ENCODE assay signal across 19 cellular contexts in genomic region chr17:37446027-37446426, GRCh38. TPM values are rescaled to one million over a fixed set of nuclear protein-coding genes. Genes with fewer than 3 reads are reported as not detected.
DNase-seq lines count a peak whose midpoint lies in the region; ATAC-seq and TF ChIP-seq lines count a peak whose summit lies in the region.
"Had no signal": no experiment of that assay in that cellular context is flagged by ENCODE, and none has a peak within 500 bp of the region (broad histone marks: within the 10 kb centered on the region; RNA-seq: fewer than 3 reads in every experiment).

No MANE protein-coding gene starts in this region.

- H2AFZ ChIP-seq in PC-3 (ENCODE audit: low read length): no peak overlapping the region

- no peaks in the 10 kb centered on the region for H3K27me3 ChIP-seq in PC-3 (ENCODE audit: low read length)
- H3K27me3 ChIP-seq: esophagus muscularis mucosa, left lung, right lobe of liver, upper lobe of left lung had no signal

- H3K27ac ChIP-seq in HEK293 (ENCODE audit: extremely low read depth, low read depth, low read length) (no peak overlapping the region), PC-3 (ENCODE audit: low read length) (peak overlapping the region; percentile 70)
- H3K27ac ChIP-seq: esophagus muscularis mucosa, left lung, right lobe of liver, upper lobe of left lung had no signal

- POLR2A ChIA-PET in HEK293 (lab: Yijun Ruan, JAX): interaction anchor here (0.6 kb wide), 1 partner anchor 39 kb away, joined by 3 read pairs; the partner anchor contains the start of gene TADA2A
- POLR2A ChIA-PET in PC-3 (lab: Charles Lee; ENCODE audit: unreplicated experiment): interaction anchor here (1.1 kb wide), 1 partner anchor 39 kb away, joined by 3 read pairs; the partner anchor contains the start of genes ACACA and TADA2A

- no peak overlapping the region for H3K4me2 ChIP-seq in PC-3 (ENCODE audit: low read length)

- CTCF ChIA-PET in HEK293 (lab: Yijun Ruan, JAX): interaction anchor here (0.7 to 0.9 kb wide), 3 partner anchors 8 to 1297 kb away, joined by 3 to 5 read pairs (median 4); no protein-coding TSS in a partner anchor
- CTCF ChIA-PET in PC-3 (lab: Charles Lee): no interaction called here

- H3K4me3 ChIP-seq in HEK293 (ENCODE audit: low read depth, low read length) (no peak overlapping the region), PC-3 (ENCODE audit: low read length) (no peak overlapping the region)
- H3K4me3 ChIP-seq: esophagus muscularis mucosa, left lung, right lobe of liver, upper lobe of left lung had no signal

- TF ChIP-seq CTCF in HEK293 (tag by site-specific recombination; IDR thresholded peaks at IDR 0.05): no peak
- TF ChIP-seq CTCF in PC-3 (conservative IDR thresholded peaks at IDR 0.05; ENCODE audit: low read depth, low read length): no peak

- peaks cover 6% of the 10 kb centered on the region; the same call in 1 of the 2 replicates for H3K4me1 ChIP-seq in HEK293 (ENCODE audit: control insufficient read depth, insufficient read depth, low read length)
- peaks cover 45% of the 10 kb centered on the region for H3K4me1 ChIP-seq in PC-3 (ENCODE audit: insufficient read depth, low read length)
- H3K4me1 ChIP-seq: esophagus muscularis mucosa, left lung, right lobe of liver, upper lobe of left lung had no signal

- no peak overlapping the region for H3K9ac ChIP-seq in PC-3 (ENCODE audit: low read length)

- H3F3A ChIP-seq in PC-3 (ENCODE audit: low read length, unreplicated experiment): no peaks in the 10 kb centered on the region

- intact Hi-C loops in PC-3 (cut with micrococcal nuclease): loop anchor here (5.0 kb wide), 1 partner anchor 41 kb away; the partner anchor contains the start of gene DUSP14

- in situ Hi-C loops in ACHN (cut with HindIII; ENCODE audit: low pct_ligation_motif_present, low pct_unique_long_range_greater_than_20kb, low sequenced_read_pairs): no loop called here

- H4K20me1 ChIP-seq in PC-3 (ENCODE audit: low read length): no peaks in the 10 kb centered on the region

- 0 out of 2 replicates have a peak, but pooled peaks cover 2% of the 10 kb centered on the region for H3K79me2 ChIP-seq in PC-3 (ENCODE audit: low read length)

- DNase-seq in ACHN (peak; percentile 71), PC-3 (peak; percentile 54), glomerular visceral epithelial cell (ENCODE audit: extremely low spot score) (peak; percentile 78), NOMO-1 (lab: John Stamatoyannopoulos, UW; ENCODE audit: unreplicated experiment in 2 of 2) (no peak), ecto neural progenitor cell (ENCODE audit: low spot score) (no peak)
- no peak for DNase-seq in activated naive CD4-positive, alpha-beta T cell treated with Interleukin-2 at 50 U/mL for 16 hours
- DNase-seq: activated CD4-positive, alpha-beta T cell treated with anti-CD3 and anti-CD28 coated beads for 48 hours; activated T-cell treated with anti-CD3 and anti-CD28 coated beads, Interleukin-2, amount 50 U/mL, for 1 hour; AML-193; DND-41; left lung; naive B cell; NCI-H2029; OCI-M1; right lobe of liver; upper lobe of left lung had no signal

- BruUV-seq in PC-3 (replicated peaks; lab: Mats Ljungman, UMichigan): no TSS peak

- no peaks in the 10 kb centered on the region for H3K9me2 ChIP-seq in PC-3 (replicated peaks; ENCODE audit: low read length)

- H3K9me3 ChIP-seq in HEK293 (ENCODE audit: control insufficient read depth, insufficient read depth, low read depth, low read length) (no peaks in the 10 kb centered on the region), PC-3 (ENCODE audit: low read length) (no peaks in the 10 kb centered on the region)
- H3K9me3 ChIP-seq: esophagus muscularis mucosa, left lung, right lobe of liver, upper lobe of left lung had no signal

- ATAC-seq in PC-3 (peak; percentile 21; the same call in 1 of the 2 replicates), HG03354 (IDR thresholded peaks at IDR 0.05; ENCODE audit: poor library complexity, severe bottlenecking, unreplicated experiment) (no peak)
- ATAC-seq: left lung, right lobe of liver had no signal

- H3K36me3 ChIP-seq in HEK293 (ENCODE audit: control insufficient read depth in 2 of 2, insufficient read depth in 1 of 2, low read length in 2 of 2): peaks cover 77% of the 10 kb centered on the region in 2 experiments
- peaks cover 3% of the 10 kb centered on the region for H3K36me3 ChIP-seq in PC-3 (ENCODE audit: low read depth, low read length)

TF ChIP-seq in HEK293, 187 proteins besides CTCF, POLR2A, EP300 and RAD21 (continues in another document):
- TF ChIP-seq SP7 (tag by site-specific recombination; IDR thresholded peaks at IDR 0.05) (peak; percentile 56; the same call in 1 of the 2 replicates), TCF7L2 (IDR thresholded peaks at IDR 0.05; ENCODE audit: borderline replicate concordance, low read depth, low read length) (peak; percentile 60; the same call in 1 of the 2 replicates), OSR2 (tag by site-specific recombination; IDR thresholded peaks at IDR 0.05) (0 out of 2 replicates have a peak, but pooled peaks have one; percentile 30), PRDM6 (tag by site-specific recombination; IDR thresholded peaks at IDR 0.05) (peak; percentile 83), ZNF140 (tag by site-specific recombination; IDR thresholded peaks at IDR 0.05) (no peak), FEZF1 (tag by site-specific recombination; IDR thresholded peaks at IDR 0.05) (peak; percentile 18; the same call in 1 of the 2 replicates), TSHZ1 (tag by site-specific recombination; IDR thresholded peaks at IDR 0.05; ENCODE audit: borderline replicate concordance) (0 out of 2 replicates have a peak, but pooled peaks have one; percentile 33), GLIS1 (tag by site-specific recombination; IDR thresholded peaks at IDR 0.05) (peak; percentile 33; the same call in 1 of the 2 replicates), ZNF24 (tag by site-specific recombination; IDR thresholded peaks at IDR 0.05) (no peak), PRDM10 (tag by site-specific recombination; IDR thresholded peaks at IDR 0.05) (peak; percentile 63)

RNA-seq across cellular contexts. Expression of gene TADA2A, which starts 39.3 kb away (rescaled TPM):
- total RNA-seq in PC-3 (2014; rRNA removed): 12.7 and 16.5 TPM in 2 replicates

RNA-seq across cellular contexts. Expression of gene ACACA, which starts 39.4 kb away (rescaled TPM):
- total RNA-seq in PC-3 (2014; rRNA removed): 33.0 and 40.3 TPM in 2 replicates

RNA-seq across cellular contexts. Expression of gene DUSP14, which starts 43.7 kb away (rescaled TPM):
- total RNA-seq in PC-3 (2014; rRNA removed): 49.4 and 56.2 TPM in 2 replicates

Comparison
In these comparisons a context has a peak if more than half of its experiments do, and no peak if none do; other contexts are left out.
1. DNase-seq: peak in ACHN (single experiment), PC-3 (single experiment) and glomerular visceral epithelial cell (single experiment); none in activated naive CD4-positive, alpha-beta T cell treated with Interleukin-2 at 50 U/mL for 16 hours (single experiment), NOMO-1 (0 of 2) and ecto neural progenitor cell (single experiment).